22 cellular contexts compared by ENCODE assay signal in genomic region chr6:139194740-139195139, GRCh38.
"Had no signal": no experiment of that assay in that cellular context is flagged by ENCODE, and none has a peak within 500 bp of the region (broad histone marks: within the 10 kb centered on the region; RNA-seq: fewer than 3 reads in every experiment).

No MANE protein-coding gene starts in this region.

- ATAC-seq: left lobe of liver; lower lobe of right lung; natural killer cell; right cardiac atrium; stimulated activated naive CD8-positive, alpha-beta T cell treated with anti-CD3 and anti-CD28 coated beads, Interleukin-15, Interleukin-2, amounts not matched to agents 100 U/mL and 50 U/mL, for 24 hours; upper lobe of right lung; WTC11 had no signal

- H3K4me3 ChIP-seq: cardiac muscle cell, lower lobe of right lung, upper lobe of right lung had no signal

- H3K4me1 ChIP-seq: lower lobe of right lung, upper lobe of right lung had no signal

- H3K27ac ChIP-seq: cardiac muscle cell, lower lobe of right lung, upper lobe of right lung had no signal

- H3K27me3 ChIP-seq: cardiac muscle cell, upper lobe of right lung had no signal

- H3K9me3 ChIP-seq: lower lobe of right lung, upper lobe of right lung had no signal

- DNase-seq: activated CD8-positive, alpha-beta memory T cell treated with anti-CD3 and anti-CD28 coated beads for 24 hours; activated CD8-positive, alpha-beta memory T cell treated with anti-CD3 and anti-CD28 coated beads, Interleukin-2, amount 50 U/mL, for 4 hours; activated naive CD4-positive, alpha-beta T cell treated with Interleukin-2 at 50 U/mL for 16 hours; activated naive CD8-positive, alpha-beta T cell treated with anti-CD3 and anti-CD28 coated beads for 36 hours; activated T-cell treated with anti-CD3 and anti-CD28 coated beads, Interleukin-2, amount 50 U/mL, for 24 hours; amniotic stem cell; cortex of kidney; endodermal cell; erythroblast; foreskin melanocyte; lower lobe of right lung; midbrain; natural killer cell; right cardiac atrium; stimulated activated CD4-positive, alpha-beta T cell treated with anti-CD3 and anti-CD28 coated beads, Interleukin-12 subunit alpha, Interleukin-12 subunit beta, amount 100 ng/mL, for 4 hours; stimulated activated CD4-positive, alpha-beta T cell treated with anti-CD3 and anti-CD28 coated beads, Interleukin-4, amount 100 ng/mL, for 4 hours; stimulated activated naive CD8-positive, alpha-beta T cell treated with anti-CD3 and anti-CD28 coated beads, Interleukin-15, Interleukin-2, amounts not matched to agents 100 U/mL and 50 U/mL, for 24 hours; T1000; upper lobe of right lung had no signal

- H3K36me3 ChIP-seq: cardiac muscle cell, lower lobe of right lung, upper lobe of right lung had no signal
